ENCODE assay signal across 9 cellular contexts in the genomic region with DNA sequence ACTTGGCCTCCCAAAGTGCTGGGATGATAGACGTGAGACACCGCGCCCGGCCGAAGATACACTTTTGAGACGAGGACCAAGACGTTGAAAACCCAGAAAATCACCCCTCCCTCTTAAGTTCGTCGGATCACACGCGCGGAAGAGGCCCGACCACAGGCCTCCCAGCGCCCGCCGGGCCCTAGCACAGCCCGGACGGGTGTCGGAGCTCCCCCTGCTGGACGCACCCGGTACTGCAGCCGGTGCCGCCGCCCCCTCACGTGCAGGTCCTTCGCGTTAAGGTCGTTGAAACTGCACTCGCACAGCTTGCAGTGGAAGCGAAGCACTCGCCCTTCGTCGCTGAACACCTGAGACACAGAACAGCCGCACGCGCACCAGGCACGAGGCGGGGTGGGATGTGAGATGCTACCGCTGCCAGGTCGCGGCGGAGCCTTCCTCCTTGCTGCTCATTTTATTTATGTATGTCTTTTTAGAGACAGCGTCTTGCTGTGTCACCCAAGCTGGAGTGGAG. TPM values are rescaled to one million over a fixed set of nuclear protein-coding genes. Genes with fewer than 3 reads are reported as not detected.
DNase-seq lines count a peak whose midpoint lies in the region; ATAC-seq, FAIRE-seq and TF ChIP-seq lines count a peak whose summit lies in the region.
"Had no signal": no experiment of that assay in that cellular context is flagged by ENCODE, and none has a peak within 500 bp of the region (broad histone marks: within the 10 kb centered on the region; RNA-seq: fewer than 3 reads in every experiment).

No MANE protein-coding gene starts in this region.

- H3K4me3 Mint-ChIP-seq in naive B cell, result peak overlapping the region; percentile 24 to 72 (median 32)

- no peaks in the 10 kb centered on the region for H3K23me2 ChIP-seq in H1 (ENCODE audit: low read depth, low read length)

- peak; percentile 93 to 100 (median 99) for TF ChIP-seq CTCF in H1 (IDR thresholded peaks at IDR 0.05; ENCODE audit: control extremely low read depth in 1 of 3, insufficient read depth in 1 of 3, low read depth in 1 of 3, low read length in 3 of 3)

- H3K9ac ChIP-seq in H1 (replicated peaks in 1 of 4; ENCODE audit: extremely low read depth in 1 of 4, low read depth in 3 of 4, low read length in 3 of 4), result no peak overlapping the region
- H3K9ac ChIP-seq: BLaER1 had no signal

- H2BK20ac ChIP-seq in H1 (ENCODE audit: low read length), result no peak overlapping the region

- no peaks in the 10 kb centered on the region for H3K79me2 ChIP-seq in H1 (ENCODE audit: control insufficient read depth in 1 of 2, insufficient read depth in 2 of 2, low read length in 2 of 2)

- H3K27ac Mint-ChIP-seq in naive B cell, result peak overlapping the region; percentile 43 to 92 (median 82)

- 0 out of 3 replicates have a peak, but pooled peaks of 1 of the 2 experiments have one; percentile 21 for TF ChIP-seq EP300 in H1 (IDR thresholded peaks at IDR 0.05; ENCODE audit: borderline replicate concordance in 1 of 2, low read depth in 2 of 2, low read length in 2 of 2)

- POLR2A ChIA-PET in H1 (lab: Charles Lee; ENCODE audit: partially characterized antibody), result interaction anchor here (0.7 to 2.2 kb wide), 6 partner anchors 9 to 60 kb away, joined by 3 to 7 read pairs (median 4); a partner anchor contains a TSS

- H2AK5ac ChIP-seq in H1 (ENCODE audit: low read depth, low read length), result no peak overlapping the region

- H3K79me1 ChIP-seq in H1 (ENCODE audit: low read depth, low read length), result no peaks in the 10 kb centered on the region

- H3K36me3 Mint-ChIP-seq in naive B cell, result no peaks in the 10 kb centered on the region

- no peaks in the 10 kb centered on the region for H3K9me3 Mint-ChIP-seq in naive B cell

- peaks cover 0 to 1% of the 10 kb centered on the region in 2 experiments for H4K20me1 ChIP-seq in H1 (replicated peaks in 1 of 2; ENCODE audit: control insufficient read depth in 1 of 2, insufficient read depth in 2 of 2, low read length in 2 of 2)
- H4K20me1 ChIP-seq: BLaER1 had no signal

- TF ChIP-seq RAD21 in H1 (IDR thresholded peaks at IDR 0.05 in 1 of 2, conservative IDR thresholded peaks at IDR 0.05 in 1 of 2; ENCODE audit: low read depth in 2 of 2, low read length in 2 of 2), result peak; percentile 73 to 82

- DNase-seq in NCI-H1417 (lab: John Stamatoyannopoulos, UW) (peak; percentile 21 to 63 (median 33)), NCI-H1417 treated with DMSO at 0.1 percent for 48 hours (lab: John Stamatoyannopoulos, UW) (no peak), NCI-H510A (lab: John Stamatoyannopoulos, UW) (peak; percentile 39), H1 (ENCODE audit: low read depth in 1 of 2, low spot score in 2 of 2) (peak; percentile 51 to 99), naive B cell (peak; percentile 83)
- peak; percentile 76 to 97 (median 97) for DNase-seq in activated CD8-positive, alpha-beta memory T cell treated with anti-CD3 and anti-CD28 coated beads for 48 hours (ENCODE audit: low read depth in 2 of 3, low spot score in 2 of 3)
- peak; percentile 76 to 93 (median 84) for DNase-seq in stimulated activated naive CD4-positive, alpha-beta T cell (lab: John Stamatoyannopoulos, UW)

- H3K23ac ChIP-seq in H1 (ENCODE audit: insufficient read length), result no peak overlapping the region

- H3K4me1 Mint-ChIP-seq in naive B cell, result peaks cover 9 to 22% (median 18%) of the 10 kb centered on the region in 3 donors

- no peak overlapping the region for H3K18ac ChIP-seq in H1 (ENCODE audit: extremely low read depth, low read length)

- H3K14ac ChIP-seq in H1 (ENCODE audit: insufficient read length), result no peak overlapping the region

- H3K27me3 Mint-ChIP-seq in naive B cell, result peaks cover 0 to 13% (median 0%) of the 10 kb centered on the region in 3 donors

- H2BK15ac ChIP-seq in H1 (ENCODE audit: low read length), result no peak overlapping the region

- H4K8ac ChIP-seq in H1 (ENCODE audit: extremely low read depth, insufficient read depth, low read length), result peak overlapping the region; percentile 79

- H2BK120ac ChIP-seq in H1 (replicated peaks; ENCODE audit: low read depth, low read length), result no peak overlapping the region

- no peaks in the 10 kb centered on the region; a peak in 1 of 7 replicates for H3K4me1 ChIP-seq in H1 (replicated peaks in 1 of 4; ENCODE audit: control insufficient read depth in 3 of 4, insufficient read depth in 4 of 4, low read length in 3 of 4)

- no peak overlapping the region for H2AFZ ChIP-seq in H1 (ENCODE audit: low read length)

- no peak overlapping the region for H3K56ac ChIP-seq in H1 (replicated peaks; ENCODE audit: insufficient read length, low read depth, low read length)

- no peak overlapping the region for H4K91ac ChIP-seq in H1 (replicated peaks; ENCODE audit: insufficient read length, low read length)

- no peak for TF ChIP-seq POLR2A in H1 (IDR thresholded peaks at IDR 0.05; ENCODE audit: control extremely low read depth in 1 of 2, low read depth in 2 of 2, low read length in 2 of 2)

- CTCF ChIA-PET in H1 (lab: Charles Lee; ENCODE audit: partially characterized antibody), result interaction anchor here (0.5 to 3.0 kb wide), 39 partner anchors 9 to 1504 kb away, joined by 3 to 19 read pairs (median 5); a partner anchor contains a TSS

- whole genome bisulfite sequencing in H1 (ENCODE audit: extremely low coverage in 1 of 2, insufficient coverage in 1 of 2, insufficient read length in 1 of 2, insufficient replicate concordance in 2 of 2, low coverage in 1 of 2, low lambda C conversion rate in 2 of 2, missing lambda C conversion rate in 1 of 2), 2 experiments, result 24% methylated on average over 34 of the region's 43 CpGs; no CpG with 5 or more reads in 1 of the 2 experiments

- no peaks in the 10 kb centered on the region for H3K36me3 ChIP-seq in H1 (ENCODE audit: control insufficient read depth in 2 of 4, insufficient read depth in 4 of 4, low read length in 3 of 4)
- H3K36me3 ChIP-seq: BLaER1 had no signal

- no peak overlapping the region for H3K4ac ChIP-seq in H1 (replicated peaks; ENCODE audit: insufficient read length, low read depth, low read length)

- no peak for FAIRE-seq in H1 (lab: Jason Lieb, UNC)

- H3K27ac ChIP-seq in H1 (ENCODE audit: low read depth, low read length), result no peak overlapping the region
- H3K27ac ChIP-seq: BLaER1 had no signal

- H2BK5ac ChIP-seq in H1 (ENCODE audit: low read depth, low read length), result no peak overlapping the region

- H3K4me3 ChIP-seq in H1 (ENCODE audit: extremely low read depth in 1 of 4, insufficient read depth in 2 of 4, low read depth in 3 of 4, low read length in 4 of 4), result no peak overlapping the region
- H3K4me3 ChIP-seq: BLaER1 had no signal

- no peak overlapping the region for H4K5ac ChIP-seq in H1 (ENCODE audit: insufficient read length, low read depth, low read length)

- no peak overlapping the region for H2BK12ac ChIP-seq in H1 (ENCODE audit: low read depth, low read length)

- H3K27me3 ChIP-seq in H1 (replicated peaks in 1 of 4; ENCODE audit: control insufficient read depth in 3 of 4, extremely low read depth in 1 of 4, insufficient read depth in 3 of 4, low read length in 3 of 4), result peaks cover 0 to 5% (median under 1%) of the 10 kb centered on the region in 4 experiments; a peak in 3 of 7 replicates
- H3K27me3 ChIP-seq: BLaER1 had no signal

- ATAC-seq in naive B cell (ENCODE audit: low read depth in 2 of 2) (peak; percentile 90 to 96), HG03442 (IDR thresholded peaks at IDR 0.05; ENCODE audit: unreplicated experiment) (no peak)

- H3K4me2 ChIP-seq in H1 (ENCODE audit: insufficient read depth in 1 of 2, low read depth in 2 of 2, low read length in 2 of 2), result peak overlapping the region in 1 of 2 experiments; percentile 40; a peak in 1 of 4 replicates

- H3K9me3 ChIP-seq in H1 (ENCODE audit: insufficient read depth in 2 of 2, low read depth in 1 of 2, low read length in 1 of 2), result no peaks in the 10 kb centered on the region
- H3K9me3 ChIP-seq: BLaER1 had no signal

RNA-seq across cellular contexts. Expression of a gene that starts 35.7 kb away (rescaled TPM):
- 21.4 and 21.5 TPM in 2 replicates for total RNA-seq in H1 (2021; fragmentation: NEBNext Ultra II Directional; extraction: Animal tissue kit (Norgen Biotek cat#: 25700))
- polyA plus RNA-seq in H1 (2011; rRNA removed) (20.5 and 37.8 TPM in 2 replicates), naive B cell (ENCODE audit: low read depth in 6 of 6) (1 to 10 TPM; 3.2 to 6.7 (median 5.6) TPM)
- polyA plus RNA-seq in H1 (2011; cell fraction: cytosol; rRNA removed), result 25.4 TPM
- 41.2 TPM for polyA plus RNA-seq in H1 (2011; cell fraction: nucleus; rRNA removed)
- polyA plus RNA-seq in H1 (2012, experiment 1 of 2), result 10.5 to 20.3 TPM (median 18.1 TPM) in 4 replicates
- 15.0 TPM for polyA plus RNA-seq in H1 (2012, experiment 2 of 2)
- polyA plus RNA-seq in H1 (2013, experiment 1 of 2), result 15.8 TPM
- 15.4 TPM for polyA plus RNA-seq in H1 (2013, experiment 2 of 2)
- polyA minus RNA-seq in H1 (2011; rRNA and poly(A)+ RNA removed), result 8.1 and 9.1 TPM in 2 replicates
- 15.0 TPM for polyA minus RNA-seq in H1 (2011; cell fraction: cytosol; rRNA and poly(A)+ RNA removed)
- polyA minus RNA-seq in H1 (2011; cell fraction: nucleus; rRNA and poly(A)+ RNA removed), result 11.9 TPM

RNA-seq across cellular contexts. Expression of a gene that starts 46.9 kb away (rescaled TPM):
- 14.5 TPM in 2 replicates for total RNA-seq in H1 (2021; fragmentation: NEBNext Ultra II Directional; extraction: Animal tissue kit (Norgen Biotek cat#: 25700))
- polyA plus RNA-seq in H1 (2011; rRNA removed) (28.4 and 42.5 TPM in 2 replicates), naive B cell (ENCODE audit: low read depth in 6 of 6) (1 to 10 TPM in 1 of 6 donors, under 1 TPM in 2, not detected in 3; 0.45 to 3.5 (median 0.95) TPM)
- polyA plus RNA-seq in H1 (2011; cell fraction: cytosol; rRNA removed), result 20.9 TPM
- 28.1 TPM for polyA plus RNA-seq in H1 (2011; cell fraction: nucleus; rRNA removed)
- 17.8 to 26.7 TPM (median 25.0 TPM) in 4 replicates for polyA plus RNA-seq in H1 (2012, experiment 1 of 2)
- polyA plus RNA-seq in H1 (2012, experiment 2 of 2), result 35.4 TPM
- polyA plus RNA-seq in H1 (2013, experiment 1 of 2), result 12.4 TPM
- polyA plus RNA-seq in H1 (2013, experiment 2 of 2), result 12.8 TPM
- 5.7 and 8.8 TPM in 2 replicates for polyA minus RNA-seq in H1 (2011; rRNA and poly(A)+ RNA removed)
- polyA minus RNA-seq in H1 (2011; cell fraction: cytosol; rRNA and poly(A)+ RNA removed), result 12.0 TPM
- 13.1 TPM for polyA minus RNA-seq in H1 (2011; cell fraction: nucleus; rRNA and poly(A)+ RNA removed)

RNA-seq across cellular contexts. Expression of a gene that starts 49.9 kb away (rescaled TPM):
- not detected in 2 replicates for total RNA-seq in H1 (2021; fragmentation: NEBNext Ultra II Directional; extraction: Animal tissue kit (Norgen Biotek cat#: 25700))
- polyA plus RNA-seq in H1 (2011; rRNA removed) (0.08 and 0.19 TPM in 2 replicates), naive B cell (ENCODE audit: low read depth in 6 of 6) (under 1 TPM in 1 of 6 donors, not detected in 5; 0.20 TPM)
- polyA plus RNA-seq in H1 (2011; cell fraction: cytosol; rRNA removed), result 0.09 TPM
- polyA plus RNA-seq in H1 (2011; cell fraction: nucleus; rRNA removed), result 0.33 TPM
- polyA plus RNA-seq in H1 (2012, experiment 1 of 2), result 0.11 TPM in 1 of 4 replicates, not detected in the others
- not detected for polyA plus RNA-seq in H1 (2012, experiment 2 of 2)
- polyA plus RNA-seq in H1 (2013, experiment 1 of 2), result 0.04 TPM
- 0.06 TPM for polyA plus RNA-seq in H1 (2013, experiment 2 of 2)
- not detected in 2 replicates for polyA minus RNA-seq in H1 (2011; rRNA and poly(A)+ RNA removed)
- polyA minus RNA-seq in H1 (2011; cell fraction: cytosol; rRNA and poly(A)+ RNA removed), result not detected
- polyA minus RNA-seq in H1 (2011; cell fraction: nucleus; rRNA and poly(A)+ RNA removed), result 0.40 TPM

RNA-seq across cellular contexts. Expression of a gene that starts 58.6 kb away (rescaled TPM):
- 31.6 and 33.8 TPM in 2 replicates for total RNA-seq in H1 (2021; fragmentation: NEBNext Ultra II Directional; extraction: Animal tissue kit (Norgen Biotek cat#: 25700))
- polyA plus RNA-seq in H1 (2011; rRNA removed) (24.4 and 31.6 TPM in 2 replicates), naive B cell (ENCODE audit: low read depth in 6 of 6) (not detected)
- polyA plus RNA-seq in H1 (2011; cell fraction: cytosol; rRNA removed), result 26.5 TPM
- polyA plus RNA-seq in H1 (2011; cell fraction: nucleus; rRNA removed), result 34.4 TPM
- 28.1 to 33.8 TPM (median 30.3 TPM) in 4 replicates for polyA plus RNA-seq in H1 (2012, experiment 1 of 2)
- polyA plus RNA-seq in H1 (2012, experiment 2 of 2), result 27.7 TPM
- polyA plus RNA-seq in H1 (2013, experiment 1 of 2), result 26.2 TPM
- 27.0 TPM for polyA plus RNA-seq in H1 (2013, experiment 2 of 2)
- 26.5 and 34.8 TPM in 2 replicates for polyA minus RNA-seq in H1 (2011; rRNA and poly(A)+ RNA removed)
- polyA minus RNA-seq in H1 (2011; cell fraction: cytosol; rRNA and poly(A)+ RNA removed), result 35.7 TPM
- polyA minus RNA-seq in H1 (2011; cell fraction: nucleus; rRNA and poly(A)+ RNA removed), result 29.4 TPM

RNA-seq across cellular contexts. Expression of a gene that starts 59.4 kb away (rescaled TPM):
- 72.8 and 80.3 TPM in 2 replicates for total RNA-seq in H1 (2021; fragmentation: NEBNext Ultra II Directional; extraction: Animal tissue kit (Norgen Biotek cat#: 25700))
- 63.8 and 83.6 TPM in 2 replicates for polyA plus RNA-seq in H1 (2011; rRNA removed)
- polyA plus RNA-seq in H1 (2011; cell fraction: cytosol; rRNA removed), result 71.0 TPM
- 47.1 TPM for polyA plus RNA-seq in H1 (2011; cell fraction: nucleus; rRNA removed)
- polyA plus RNA-seq in H1 (2012, experiment 1 of 2), result 42.7 to 64.5 TPM (median 57.7 TPM) in 4 replicates
- 118 TPM for polyA plus RNA-seq in H1 (2012, experiment 2 of 2)
- polyA plus RNA-seq in H1 (2013, experiment 1 of 2), result 48.2 TPM
- 51.1 TPM for polyA plus RNA-seq in H1 (2013, experiment 2 of 2)
- 6.2 and 7.2 TPM in 2 replicates for polyA minus RNA-seq in H1 (2011; rRNA and poly(A)+ RNA removed)
- 19.3 TPM for polyA minus RNA-seq in H1 (2011; cell fraction: cytosol; rRNA and poly(A)+ RNA removed)
- polyA minus RNA-seq in H1 (2011; cell fraction: nucleus; rRNA and poly(A)+ RNA removed), result 11.1 TPM
- 100 to 1,000 TPM; 113 to 186 (median 131) TPM for polyA plus RNA-seq in naive B cell (ENCODE audit: low read depth in 6 of 6)
